Comparison of ENCODE assay signal across 19 cellular contexts in the genomic region with DNA sequence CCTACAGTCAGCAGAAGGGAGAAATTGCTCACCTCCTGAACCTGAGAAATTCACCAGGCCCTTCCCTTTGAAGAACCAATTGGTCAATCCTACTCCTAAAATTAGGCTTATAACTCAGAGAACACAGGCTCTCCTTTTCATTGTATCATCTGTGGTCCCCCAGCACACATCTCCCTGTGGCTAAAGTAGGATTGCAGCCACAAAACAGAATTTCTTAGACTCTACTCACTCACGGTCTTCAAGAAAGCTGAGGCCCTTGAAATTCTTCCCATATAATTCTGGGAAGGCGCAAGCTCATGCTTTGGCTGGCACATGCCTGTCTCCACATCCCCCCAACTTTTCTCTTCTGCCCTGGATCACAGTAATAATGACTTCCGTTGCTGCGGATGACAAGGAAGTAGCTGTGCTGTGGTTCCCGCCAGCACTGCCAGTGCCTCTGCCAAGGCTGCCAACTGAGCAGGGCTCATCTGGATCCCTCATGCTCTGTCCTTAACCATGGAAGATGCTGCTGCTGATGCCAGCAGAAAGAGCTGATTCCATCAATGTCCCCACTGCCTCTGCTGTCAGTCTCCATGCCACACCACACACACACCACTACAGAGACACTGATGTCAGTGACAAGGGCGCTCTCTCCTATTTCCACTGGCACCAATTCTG.
"Had no signal": no experiment of that assay in that cellular context is flagged by ENCODE, and none has a peak within 500 bp of the region (broad histone marks: within the 10 kb centered on the region; RNA-seq: fewer than 3 reads in every experiment).

No MANE protein-coding gene starts in this region.

- H3K36me3 ChIP-seq: colonic mucosa, lower lobe of right lung, neutrophil, thoracic aorta had no signal

- DNase-seq: activated CD4-positive, alpha-beta T cell treated with anti-CD3 and anti-CD28 coated beads, Interleukin-2, amount 50 U/mL, for 1 hour; activated CD8-positive, alpha-beta memory T cell treated with anti-CD3 and anti-CD28 coated beads for 24 hours; activated gamma-delta T cell treated with Interleukin-2 at 50 U/mL for 16 hours; activated naive CD8-positive, alpha-beta T cell treated with anti-CD3 and anti-CD28 coated beads for 36 hours; body of pancreas; central memory CD4-positive, alpha-beta T cell; colonic mucosa; glutamatergic neuron; immature natural killer cell; lower lobe of right lung; naive thymus-derived CD4-positive, alpha-beta T cell; retina; stimulated activated CD4-positive, alpha-beta T cell treated with anti-CD3 and anti-CD28 coated beads, Interleukin-4, amount 100 ng/mL, for 4 hours; stimulated activated CD8-positive, alpha-beta memory T cell treated with anti-CD3 and anti-CD28 coated beads, Interleukin-4, amount 100 ng/mL, for 48 hours had no signal

- ATAC-seq: activated CD4-positive, CD25-positive, alpha-beta regulatory T cell treated with anti-CD3 and anti-CD28 coated beads, Interleukin-2, amount 50 U/mL, for 24 hours; body of pancreas; esophagus mucosa; lower lobe of right lung; naive thymus-derived CD4-positive, alpha-beta T cell had no signal

- H3K4me3 ChIP-seq: body of pancreas, colonic mucosa, lower lobe of right lung, skin epidermis, thoracic aorta had no signal

- H3K27ac ChIP-seq: body of pancreas, colonic mucosa, lower lobe of right lung, neutrophil, thoracic aorta had no signal

- H3K4me1 ChIP-seq: body of pancreas, colonic mucosa, lower lobe of right lung had no signal

- H3K27me3 ChIP-seq: body of pancreas, colonic mucosa, neutrophil had no signal

- H3K9me3 ChIP-seq: body of pancreas, colonic mucosa, lower lobe of right lung, neutrophil, thoracic aorta had no signal
